1 cellular context compared by ENCODE assay signal in the genomic region with DNA sequence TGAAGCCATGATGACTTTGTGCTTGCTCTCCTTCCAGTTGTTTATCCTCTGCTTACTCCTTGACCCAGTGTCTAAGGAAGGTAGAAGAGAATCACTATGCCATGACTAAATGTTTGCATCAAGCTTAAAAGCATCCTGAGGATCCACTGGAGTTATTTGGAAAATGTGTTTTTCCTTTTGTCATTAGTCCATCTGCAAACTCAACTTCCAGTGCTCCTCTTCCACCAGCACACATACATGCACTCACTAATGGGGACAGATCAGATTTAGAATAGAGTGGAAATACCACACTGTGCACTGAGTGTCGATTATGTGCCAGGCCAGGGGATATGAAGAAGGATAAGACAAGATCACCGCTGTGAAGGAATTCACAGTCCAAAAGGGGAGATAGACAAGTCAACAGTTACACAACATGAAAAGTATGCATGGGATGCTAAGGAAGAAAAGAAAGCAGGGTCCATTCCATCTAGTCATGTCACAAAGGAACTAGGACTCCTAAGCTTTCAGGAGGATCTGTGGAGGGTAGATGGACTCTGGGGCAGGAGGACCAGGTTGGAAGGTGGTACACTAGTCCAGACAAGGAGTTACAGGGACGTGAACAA.
TF ChIP-seq lines count a peak whose summit lies in the region.

No MANE protein-coding gene starts in this region.

TF ChIP-seq in GM23338, 12 proteins besides CTCF, POLR2A, EP300 and RAD21 (continued from another document):
- TF ChIP-seq ZNF462 (CRISPR knock-in tag; IDR thresholded peaks at IDR 0.05) = no peak
- no peak for TF ChIP-seq EZH2 (IDR thresholded peaks at IDR 0.05; ENCODE audit: low read depth, unreplicated experiment)
- TF ChIP-seq CREB1 (CRISPR knock-in tag; IDR thresholded peaks at IDR 0.05; ENCODE audit: low read depth) = no peak
- no peak for TF ChIP-seq ZNF114 (CRISPR knock-in tag; IDR thresholded peaks at IDR 0.05)
- no peak for TF ChIP-seq STAT1 (IDR thresholded peaks at IDR 0.05; ENCODE audit: unreplicated experiment)
- no peak for TF ChIP-seq POLR2AphosphoS5 (IDR thresholded peaks at IDR 0.05; ENCODE audit: low read depth)
- TF ChIP-seq ZNF331 (CRISPR knock-in tag; IDR thresholded peaks at IDR 0.05; ENCODE audit: low read depth) = no peak
- TF ChIP-seq EZH2phosphoT487 (IDR thresholded peaks at IDR 0.05; ENCODE audit: unreplicated experiment) = no peak
- TF ChIP-seq, protein P1, sequence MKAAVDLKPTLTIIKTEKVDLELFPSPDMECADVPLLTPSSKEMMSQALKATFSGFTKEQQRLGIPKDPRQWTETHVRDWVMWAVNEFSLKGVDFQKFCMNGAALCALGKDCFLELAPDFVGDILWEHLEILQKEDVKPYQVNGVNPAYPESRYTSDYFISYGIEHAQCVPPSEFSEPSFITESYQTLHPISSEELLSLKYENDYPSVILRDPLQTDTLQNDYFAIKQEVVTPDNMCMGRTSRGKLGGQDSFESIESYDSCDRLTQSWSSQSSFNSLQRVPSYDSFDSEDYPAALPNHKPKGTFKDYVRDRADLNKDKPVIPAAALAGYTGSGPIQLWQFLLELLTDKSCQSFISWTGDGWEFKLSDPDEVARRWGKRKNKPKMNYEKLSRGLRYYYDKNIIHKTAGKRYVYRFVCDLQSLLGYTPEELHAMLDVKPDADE (IDR thresholded peaks at IDR 0.05) = no peak
TF ChIP-seq in GM23338: peak in this region for 0.
